ENCODE assay signal across 27 cellular contexts in the genomic region with DNA sequence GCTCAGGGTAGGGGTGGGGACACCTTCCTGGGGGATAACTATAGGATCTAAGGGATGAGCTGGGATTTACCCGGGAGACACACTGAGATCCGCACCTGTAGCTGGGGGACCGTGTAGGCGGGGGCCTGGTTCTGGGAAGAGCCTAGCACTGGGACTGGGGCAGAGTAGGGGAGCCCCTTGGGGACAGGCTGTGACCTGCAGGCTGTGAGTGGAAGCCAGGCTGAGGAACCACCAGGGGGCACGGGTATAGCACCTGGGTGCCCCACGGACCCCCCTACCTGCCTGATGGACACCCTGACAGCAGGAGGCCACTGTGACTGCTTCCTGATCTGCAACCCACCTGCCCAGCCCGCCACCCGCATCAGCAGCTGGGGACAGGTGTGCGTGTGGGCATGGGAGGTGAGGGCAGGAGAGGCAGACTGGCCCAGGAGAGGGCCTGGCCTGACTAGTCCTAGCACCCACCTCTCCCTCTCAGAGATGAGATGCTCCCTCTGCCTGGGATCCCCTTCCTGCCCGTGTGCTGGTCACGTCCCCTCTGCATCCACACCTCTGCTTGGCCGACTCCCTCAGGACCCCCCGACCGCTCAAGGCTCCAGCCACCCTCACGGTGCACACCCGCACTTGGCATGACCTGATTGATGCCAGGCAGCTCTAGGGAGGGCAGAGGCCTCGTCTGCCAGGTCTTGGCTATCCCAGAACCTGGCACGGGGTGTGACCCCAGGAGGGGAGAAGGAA.
DNase-seq lines count a peak whose midpoint lies in the region; ATAC-seq and TF ChIP-seq lines count a peak whose summit lies in the region.
"Had no signal": no experiment of that assay in that cellular context is flagged by ENCODE, and none has a peak within 500 bp of the region (broad histone marks: within the 10 kb centered on the region; RNA-seq: fewer than 3 reads in every experiment).

No MANE protein-coding gene starts in this region.

- H3K27me3 ChIP-seq in SK-N-SH (ENCODE audit: insufficient read depth) (peaks cover 25% of the 10 kb centered on the region; the same call in 1 of the 2 replicates), HCT116 (ENCODE audit: insufficient read depth, low read length) (peaks cover 3% of the 10 kb centered on the region; the same call in 1 of the 2 replicates), endodermal cell (ENCODE audit: control insufficient read depth, insufficient read depth, low read length, poor library complexity, severe bottlenecking) (no peaks in the 10 kb centered on the region), PC-3 (ENCODE audit: low read length) (0 out of 2 replicates have a peak, but pooled peaks cover under 1% of the 10 kb centered on the region), transverse colon (peaks cover 15% of the 10 kb centered on the region)
- H3K27me3 ChIP-seq: adrenal gland, body of pancreas had no signal

- TF ChIP-seq CTCF in SK-N-SH (IDR thresholded peaks at IDR 0.05) (no peak), HCT116 (IDR thresholded peaks at IDR 0.05 in 2 of 3, conservative IDR thresholded peaks at IDR 0.05 in 1 of 3; ENCODE audit: borderline replicate concordance in 1 of 3, insufficient read depth in 1 of 3, low read depth in 2 of 3, low read length in 2 of 3) (0 out of 6 replicates have a peak, but pooled peaks of 1 of the 3 experiments have one; percentile 12), endodermal cell (conservative IDR thresholded peaks at IDR 0.05) (peak; percentile 29), PC-3 (conservative IDR thresholded peaks at IDR 0.05; ENCODE audit: low read depth, low read length) (no peak), transverse colon (IDR thresholded peaks at IDR 0.05) (no peak)

- POLR2A ChIA-PET in SK-N-SH (lab: Yijun Ruan, JAX) = no interaction called here
- POLR2A ChIA-PET in HCT116 (lab: Charles Lee) = no interaction called here
- POLR2A ChIA-PET in PC-3 (lab: Charles Lee; ENCODE audit: unreplicated experiment) = no interaction called here

- H3K4me1 ChIP-seq in SK-N-SH (ENCODE audit: control insufficient read depth in 1 of 2, insufficient read depth in 2 of 2, low read depth in 1 of 2, low read length in 1 of 2) = no peaks in the 10 kb centered on the region
- H3K4me1 ChIP-seq in HCT116 (ENCODE audit: control insufficient read depth in 1 of 2, insufficient read depth in 2 of 2, low read length in 2 of 2) = no peaks in the 10 kb centered on the region
- no peaks in the 10 kb centered on the region for H3K4me1 ChIP-seq in endodermal cell (ENCODE audit: control insufficient read depth, insufficient read depth, low read length)
- no peaks in the 10 kb centered on the region for H3K4me1 ChIP-seq in PC-3 (ENCODE audit: insufficient read depth, low read length)
- H3K4me1 ChIP-seq in transverse colon = no peaks in the 10 kb centered on the region
- H3K4me1 ChIP-seq: adrenal gland, body of pancreas, parathyroid adenoma, sigmoid colon had no signal

- H3K9me2 ChIP-seq in SK-N-SH = no peaks in the 10 kb centered on the region
- H3K9me2 ChIP-seq in HCT116 (ENCODE audit: insufficient read depth) = no peaks in the 10 kb centered on the region
- H3K9me2 ChIP-seq in PC-3 (replicated peaks; ENCODE audit: low read length) = no peaks in the 10 kb centered on the region

- TF ChIP-seq POLR2A in HCT116 (IDR thresholded peaks at IDR 0.05; ENCODE audit: borderline replicate concordance, extremely low read depth, insufficient read depth, insufficient read length) = no peak
- TF ChIP-seq POLR2A in transverse colon (IDR thresholded peaks at IDR 0.05) = no peak

- no peaks in the 10 kb centered on the region for H3K9me3 ChIP-seq in SK-N-SH
- no peaks in the 10 kb centered on the region for H3K9me3 ChIP-seq in HCT116 (ENCODE audit: control insufficient read depth in 1 of 2, insufficient read depth in 1 of 2, low read depth in 1 of 2, low read length in 2 of 2)
- no peaks in the 10 kb centered on the region for H3K9me3 ChIP-seq in endodermal cell (ENCODE audit: control insufficient read depth, low read length)
- no peaks in the 10 kb centered on the region for H3K9me3 ChIP-seq in PC-3 (ENCODE audit: low read length)
- no peaks in the 10 kb centered on the region for H3K9me3 ChIP-seq in transverse colon
- H3K9me3 ChIP-seq: adrenal gland, body of pancreas, sigmoid colon had no signal

- TF ChIP-seq EP300 in SK-N-SH (IDR thresholded peaks at IDR 0.05; ENCODE audit: borderline replicate concordance in 1 of 2, low read depth in 1 of 2, low read length in 1 of 2) = no peak
- TF ChIP-seq EP300 in transverse colon (IDR thresholded peaks at IDR 0.05; ENCODE audit: low read depth) = no peak

- H4K20me1 ChIP-seq in SK-N-SH (ENCODE audit: insufficient read depth) (no peaks in the 10 kb centered on the region), HCT116 (ENCODE audit: insufficient read depth) (no peaks in the 10 kb centered on the region), PC-3 (ENCODE audit: low read length) (no peaks in the 10 kb centered on the region)

- RAD21 ChIA-PET in HCT116 (lab: Charles Lee; ENCODE audit: low non-redundant PET in 1 of 2, low total read pairs in 2 of 2, uncharacterized antibody in 2 of 2, unreplicated experiment in 2 of 2) = no interaction called here

- intact Hi-C loops in HCT116 (cut with micrococcal nuclease) = no loop called here
- intact Hi-C loops in posterior cingulate gyrus (cut with DNase I) = no loop called here
- intact Hi-C loops in PC-3 (cut with micrococcal nuclease) = no loop called here
- intact Hi-C loops in transverse colon (cut with DNase I; ENCODE audit: low total_unique reads) = no loop called here

- no peak overlapping the region for H3K4me3 Mint-ChIP-seq in endodermal cell
- H3K4me3 Mint-ChIP-seq: CD4-positive, alpha-beta T cell; IgD-negative memory B cell; stimulated activated naive B cell treated with anti-CD40 and anti-IgM and Interleukin-4, amounts not matched to agents 10 μg/mL and 1 μg/mL and 100 μg/mL, for 72 hours had no signal

- H3K4me3 ChIP-seq in SK-N-SH (ENCODE audit: low read depth in 2 of 2, low read length in 1 of 2) (no peak overlapping the region), HCT116 (replicated peaks in 1 of 2; ENCODE audit: low read depth in 1 of 2, low read length in 2 of 2) (no peak overlapping the region), endodermal cell (ENCODE audit: low read length) (no peak overlapping the region), PC-3 (ENCODE audit: low read length) (no peak overlapping the region), transverse colon (no peak overlapping the region)
- H3K4me3 ChIP-seq: adrenal gland, body of pancreas, sigmoid colon, SK-N-MC had no signal

- 66% methylated on average over 9 of the region's 18 CpGs for WGBS in SK-N-SH (ENCODE audit: low lambda C conversion rate)
- 89 to 93% methylated on average over 11 to 18 of the region's 18 CpGs for WGBS in endodermal cell (ENCODE audit: insufficient coverage in 1 of 2, insufficient read length in 1 of 2), 2 experiments
- WGBS in transverse colon (ENCODE audit: low coverage in 1 of 2), 2 donors = 83% methylated on average over 16 of the region's 18 CpGs; no CpG with 5 or more reads in 1 of the 2 donors

- H2AFZ ChIP-seq in SK-N-SH (ENCODE audit: low read depth) (no peak overlapping the region), HCT116 (ENCODE audit: low read depth, low read length, poor library complexity, severe bottlenecking) (no peak overlapping the region), PC-3 (ENCODE audit: low read length) (no peak overlapping the region)
- H2AFZ ChIP-seq: parathyroid adenoma had no signal

- H3K36me3 Mint-ChIP-seq in endodermal cell (ENCODE audit: low read depth) = no peaks in the 10 kb centered on the region
- H3K36me3 Mint-ChIP-seq: IgD-negative memory B cell; stimulated activated naive B cell treated with anti-CD40 and anti-IgM and Interleukin-4, amounts not matched to agents 10 μg/mL and 1 μg/mL and 100 μg/mL, for 72 hours had no signal

- CTCF ChIA-PET in SK-N-SH (lab: Yijun Ruan, JAX) = interaction anchor here (1.1 to 2.0 kb wide), 2 partner anchors 13 to 129 kb away, joined by 3 to 12 read pairs; no protein-coding TSS in a partner anchor
- CTCF ChIA-PET in HCT116 (lab: Charles Lee) = no interaction called here
- CTCF ChIA-PET in PC-3 (lab: Charles Lee) = no interaction called here

- no peak overlapping the region for H3K27ac Mint-ChIP-seq in endodermal cell
- H3K27ac Mint-ChIP-seq: CD4-positive, alpha-beta T cell; IgD-negative memory B cell; stimulated activated naive B cell treated with anti-CD40 and anti-IgM and Interleukin-4, amounts not matched to agents 10 μg/mL and 1 μg/mL and 100 μg/mL, for 72 hours had no signal

- in situ Hi-C loops in transverse colon (cut with MboI; ENCODE audit: low pct_ligation_motif_present in 1 of 4, low pct_unique_long_range_greater_than_20kb in 1 of 4, low sequenced_read_pairs in 3 of 4) = no loop called here

- H3K36me3 ChIP-seq in SK-N-SH (replicated peaks in 1 of 2; ENCODE audit: control insufficient read depth in 1 of 2, insufficient read depth in 2 of 2, low read length in 1 of 2) = no peaks in the 10 kb centered on the region
- H3K36me3 ChIP-seq in HCT116 (ENCODE audit: control insufficient read depth in 1 of 2, insufficient read depth in 2 of 2, low read length in 2 of 2) = no peaks in the 10 kb centered on the region
- no peaks in the 10 kb centered on the region for H3K36me3 ChIP-seq in endodermal cell (ENCODE audit: control insufficient read depth, insufficient read depth, low read length)
- no peaks in the 10 kb centered on the region for H3K36me3 ChIP-seq in PC-3 (ENCODE audit: low read depth, low read length)
- H3K36me3 ChIP-seq in transverse colon = no peaks in the 10 kb centered on the region
- H3K36me3 ChIP-seq: adrenal gland, sigmoid colon had no signal

- no peaks in the 10 kb centered on the region for H3K27me3 Mint-ChIP-seq in endodermal cell (ENCODE audit: insufficient read depth)
- H3K27me3 Mint-ChIP-seq: CD4-positive, alpha-beta T cell; IgD-negative memory B cell had no signal

- no peaks in the 10 kb centered on the region for H3K79me2 ChIP-seq in SK-N-SH (ENCODE audit: insufficient read depth)
- no peaks in the 10 kb centered on the region for H3K79me2 ChIP-seq in HCT116 (ENCODE audit: insufficient read depth, low read length)
- no peaks in the 10 kb centered on the region for H3K79me2 ChIP-seq in PC-3 (ENCODE audit: low read length)
- H3K79me2 ChIP-seq: parathyroid adenoma had no signal

- no TSS peak for BruUV-seq in HCT116 (replicated peaks; lab: Mats Ljungman, UMichigan)
- no TSS peak for BruUV-seq in PC-3 (replicated peaks; lab: Mats Ljungman, UMichigan)

- no peaks in the 10 kb centered on the region for H3K9me3 Mint-ChIP-seq in endodermal cell
- H3K9me3 Mint-ChIP-seq: CD4-positive, alpha-beta T cell; stimulated activated naive B cell treated with anti-CD40 and anti-IgM and Interleukin-4, amounts not matched to agents 10 μg/mL and 1 μg/mL and 100 μg/mL, for 72 hours had no signal

- H3K27ac ChIP-seq in SK-N-SH (ENCODE audit: low read depth in 2 of 2, low read length in 1 of 2) = no peak overlapping the region
- no peak overlapping the region for H3K27ac ChIP-seq in HCT116 (ENCODE audit: low read depth, low read length)
- no peak overlapping the region for H3K27ac ChIP-seq in endodermal cell (ENCODE audit: low read depth, low read length)
- H3K27ac ChIP-seq in PC-3 (ENCODE audit: low read length) = no peak overlapping the region
- H3K27ac ChIP-seq in transverse colon = no peak overlapping the region
- H3K27ac ChIP-seq: 22Rv1, adrenal gland, body of pancreas, parathyroid adenoma, sigmoid colon, SK-N-MC had no signal

- H3F3A ChIP-seq in SK-N-SH (replicated peaks; ENCODE audit: insufficient read depth) = no peaks in the 10 kb centered on the region
- H3F3A ChIP-seq in PC-3 (ENCODE audit: low read length, unreplicated experiment) = no peaks in the 10 kb centered on the region

- H3K4me1 Mint-ChIP-seq in endodermal cell = no peaks in the 10 kb centered on the region
- H3K4me1 Mint-ChIP-seq: IgD-negative memory B cell; stimulated activated naive B cell treated with anti-CD40 and anti-IgM and Interleukin-4, amounts not matched to agents 10 μg/mL and 1 μg/mL and 100 μg/mL, for 72 hours had no signal

- TF ChIP-seq RAD21 in SK-N-SH (IDR thresholded peaks at IDR 0.05; ENCODE audit: low read length) (no peak), HCT116 (IDR thresholded peaks at IDR 0.05; ENCODE audit: low read depth) (no peak)

- no peak overlapping the region for H3K4me2 ChIP-seq in SK-N-SH
- H3K4me2 ChIP-seq in HCT116 (ENCODE audit: low read length) = no peak overlapping the region
- H3K4me2 ChIP-seq in PC-3 (ENCODE audit: low read length) = no peak overlapping the region

- no peak overlapping the region for H3K9ac ChIP-seq in SK-N-SH
- no peak overlapping the region for H3K9ac ChIP-seq in HCT116 (ENCODE audit: low read length)
- no peak overlapping the region for H3K9ac ChIP-seq in endodermal cell (ENCODE audit: extremely low read depth, low read length, poor library complexity, severe bottlenecking)
- no peak overlapping the region for H3K9ac ChIP-seq in PC-3 (ENCODE audit: low read length)
- H3K9ac ChIP-seq: parathyroid adenoma had no signal

- ATAC-seq in SK-N-SH treated with all-trans-retinoic acid at 6 μM for 48 hours (no peak), HCT116 (peak; percentile 61; the same call in 1 of the 2 replicates), PC-3 (no peak)
- ATAC-seq: body of pancreas; stimulated activated naive B cell treated with anti-CD40 and anti-IgM and Interleukin-4, amounts not matched to agents 10 μg/mL and 1 μg/mL and 100 μg/mL, for 72 hours had no signal

- DNase-seq in SK-N-SH (peak; percentile 4), HCT116 (ENCODE audit: low read depth, low spot score) (no peak), endodermal cell (peak; percentile 35), posterior cingulate gyrus (peak in 7 of 10 donors; percentile 2 to 73 (median 8)), T1000 (lab: John Stamatoyannopoulos, UW) (no peak), PC-3 (no peak), transverse colon (no peak)
- DNase-seq: activated CD4-positive, alpha-beta T cell treated with anti-CD3 and anti-CD28 coated beads for 4 hours; activated gamma-delta T cell; DMS 273 treated with DMSO at 0.1 percent for 48 hours; GOT3; NCI-H1105 treated with DMSO at 0.1 percent for 48 hours; NCI-H2029; NCI-H2227 treated with DMSO at 0.1 percent for 48 hours; RPMI8226; sigmoid colon; stimulated activated CD4-positive, alpha-beta T cell treated with anti-CD3 and anti-CD28 coated beads, Interleukin-4, amount 100 ng/mL, for 4 hours; stimulated activated naive B cell treated with anti-CD40 and anti-IgM and Interleukin-4, amounts not matched to agents 10 μg/mL and 1 μg/mL and 100 μg/mL, for 72 hours; T-helper 2 cell had no signal

Comparison
In these comparisons a context has a peak if more than half of its experiments do, and no peak if none do; other contexts are left out.
1. DNase-seq: peak in SK-N-SH (single experiment), endodermal cell (single experiment) and posterior cingulate gyrus (7 of 10); none in HCT116 (single experiment), T1000 (single experiment), PC-3 (single experiment) and transverse colon (single experiment).